In the genomic region with DNA sequence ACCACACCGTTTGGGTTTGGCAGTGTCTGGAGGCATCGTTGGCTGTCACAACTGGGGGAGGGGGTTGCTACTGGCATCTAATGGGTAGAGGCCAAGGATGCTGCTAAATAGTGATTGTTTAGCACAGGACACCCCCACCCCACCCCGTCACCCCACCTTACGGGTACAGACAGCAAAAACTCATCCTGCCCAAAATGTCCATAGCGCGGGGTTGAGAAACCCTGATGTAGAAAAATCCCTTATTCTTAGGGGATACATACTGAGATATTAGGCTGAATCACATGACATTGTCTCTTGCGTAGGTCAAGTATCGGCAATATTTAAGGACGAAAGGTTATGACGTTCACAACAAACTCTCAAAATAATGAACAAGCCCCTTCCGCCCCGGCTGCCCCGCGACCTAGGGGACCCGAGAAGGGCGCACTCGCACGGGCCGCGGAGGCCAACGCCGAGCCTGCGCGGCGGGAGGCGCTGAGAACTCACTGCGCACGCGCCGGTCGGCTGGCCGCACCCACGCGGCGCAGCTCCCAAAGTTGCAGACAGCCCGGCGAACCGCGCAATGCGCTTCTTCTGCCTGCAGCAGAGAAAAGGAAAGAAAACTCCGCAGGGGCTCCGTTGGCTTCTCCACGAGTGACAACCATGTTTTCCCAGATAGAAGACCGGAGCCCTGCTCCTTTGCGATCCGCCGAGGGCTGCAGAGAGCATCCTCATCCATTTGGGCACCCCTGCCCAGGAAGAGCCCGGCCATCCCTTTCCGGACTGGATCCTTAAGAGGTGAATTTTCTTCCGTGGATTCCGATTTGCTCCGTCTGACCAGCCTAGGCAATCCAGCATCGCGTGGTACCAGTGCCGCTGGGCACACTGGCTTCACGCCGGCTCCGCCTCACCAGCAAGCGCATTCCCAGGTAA, we compare ENCODE assay signal across 8 cellular contexts.
DNase-seq lines count a peak whose midpoint lies in the region; ATAC-seq lines count a peak whose summit lies in the region.

No MANE protein-coding gene starts in this region.

- H3K79me1 ChIP-seq in mesenchymal stem cell (replicated peaks; ENCODE audit: low read length, poor library complexity, severe bottlenecking), result peaks cover 19% of the 10 kb centered on the region

- H3K9ac ChIP-seq in mesenchymal stem cell (ENCODE audit: low read length), result peak overlapping the region; percentile 94

- under 1% methylated on average over 52 of the region's 59 CpGs for WGBS in mesenchymal stem cell

- no peak overlapping the region for H3K14ac ChIP-seq in mesenchymal stem cell (ENCODE audit: low read length in 2 of 2)

- peak overlapping the region; percentile 48 for H2BK15ac ChIP-seq in mesenchymal stem cell (ENCODE audit: low read depth, poor library complexity, severe bottlenecking)

- DNase-seq in AML-193 (lab: John Stamatoyannopoulos, UW) (peak; percentile 18 to 44), NCI-H748 treated with DMSO at 0.1 percent for 48 hours (lab: John Stamatoyannopoulos, UW) (peak; percentile 18), mesenchymal stem cell (peak; percentile 83)
- peak; percentile 77 for DNase-seq in activated CD8-positive, alpha-beta T cell treated with anti-CD3 and anti-CD28 coated beads, Interleukin-2, amount 10 ng/mL, durations not matched to agents 7 days and 5 days
- DNase-seq in effector memory CD4-positive, alpha-beta T cell, result peak; percentile 38 to 55 (median 51)
- DNase-seq in stimulated activated CD8-positive, alpha-beta memory T cell treated with anti-CD3 and anti-CD28 coated beads, Interleukin-12 subunit alpha, Interleukin-12 subunit beta, amount 100 ng/mL, for 24 hours (ENCODE audit: extremely low read depth), result peak; percentile 47

- no peaks in the 10 kb centered on the region for H3K9me3 Mint-ChIP-seq in activated CD8-positive, alpha-beta T cell treated with anti-CD3 and anti-CD28 coated beads, Interleukin-2, amount 10 ng/mL, durations not matched to agents 7 days and 5 days (ENCODE audit: insufficient read depth)

- no peaks in the 10 kb centered on the region for H3K36me3 Mint-ChIP-seq in activated CD8-positive, alpha-beta T cell treated with anti-CD3 and anti-CD28 coated beads, Interleukin-2, amount 10 ng/mL, durations not matched to agents 7 days and 5 days (ENCODE audit: low read depth)

- H3K27me3 ChIP-seq in effector memory CD4-positive, alpha-beta T cell (replicated peaks; ENCODE audit: control insufficient read depth, insufficient read depth, low read length, poor library complexity, severe bottlenecking), result no peaks in the 10 kb centered on the region
- no peaks in the 10 kb centered on the region for H3K27me3 ChIP-seq in mesenchymal stem cell (ENCODE audit: control insufficient read depth in 1 of 2, insufficient read depth in 1 of 2, low read length in 2 of 2)

- peak overlapping the region in 1 of 2 experiments; percentile 60 for H2BK12ac ChIP-seq in mesenchymal stem cell (ENCODE audit: low read length in 2 of 2)

- no peak overlapping the region for H4K91ac ChIP-seq in mesenchymal stem cell (ENCODE audit: low read length)

- peak; percentile 97 for ATAC-seq in GM19023 (IDR thresholded peaks at IDR 0.05; ENCODE audit: unreplicated experiment)
- ATAC-seq in HG03159 (IDR thresholded peaks at IDR 0.05; ENCODE audit: unreplicated experiment), result peak; percentile 86
- peak; percentile 98 for ATAC-seq in activated CD8-positive, alpha-beta T cell treated with anti-CD3 and anti-CD28 coated beads, Interleukin-2, amount 10 ng/mL, durations not matched to agents 7 days and 5 days

- peak overlapping the region in 1 of 2 experiments; percentile 86 for H3K4ac ChIP-seq in mesenchymal stem cell (ENCODE audit: low read depth in 1 of 2, low read length in 2 of 2)

- H3K27me3 Mint-ChIP-seq in activated CD8-positive, alpha-beta T cell treated with anti-CD3 and anti-CD28 coated beads, Interleukin-2, amount 10 ng/mL, durations not matched to agents 7 days and 5 days (ENCODE audit: low read depth), result peaks cover 4% of the 10 kb centered on the region

- H3K4me2 ChIP-seq in mesenchymal stem cell (ENCODE audit: low read length, poor library complexity, severe bottlenecking), result peak overlapping the region; percentile 98

- H3K4me3 Mint-ChIP-seq in activated CD8-positive, alpha-beta T cell treated with anti-CD3 and anti-CD28 coated beads, Interleukin-2, amount 10 ng/mL, durations not matched to agents 7 days and 5 days, result peak overlapping the region; percentile 89

- H4K8ac ChIP-seq in mesenchymal stem cell (ENCODE audit: low read length), result peak overlapping the region; percentile 77

- peak overlapping the region in 1 of 2 experiments; percentile 95 for H3K23ac ChIP-seq in mesenchymal stem cell (ENCODE audit: low read length in 2 of 2)

- no peak overlapping the region for H2BK120ac ChIP-seq in mesenchymal stem cell (ENCODE audit: low read depth, low read length)

- peak overlapping the region; percentile 10 for H2AFZ ChIP-seq in mesenchymal stem cell (ENCODE audit: low read depth, low read length)

- H3K4me3 ChIP-seq in effector memory CD4-positive, alpha-beta T cell (ENCODE audit: insufficient read depth, low read depth, low read length, poor library complexity, severe bottlenecking), result peak overlapping the region; percentile 74
- peak overlapping the region; percentile 82 to 84 for H3K4me3 ChIP-seq in mesenchymal stem cell (ENCODE audit: insufficient read depth in 1 of 2, low read depth in 1 of 2, low read length in 2 of 2)

- H3K9me3 ChIP-seq in effector memory CD4-positive, alpha-beta T cell (ENCODE audit: control insufficient read depth, low read length), result no peaks in the 10 kb centered on the region
- H3K9me3 ChIP-seq in mesenchymal stem cell (ENCODE audit: control insufficient read depth, low read length), result no peaks in the 10 kb centered on the region

- peaks cover 20% of the 10 kb centered on the region for H3K4me1 Mint-ChIP-seq in activated CD8-positive, alpha-beta T cell treated with anti-CD3 and anti-CD28 coated beads, Interleukin-2, amount 10 ng/mL, durations not matched to agents 7 days and 5 days (ENCODE audit: low read depth)

- peak overlapping the region; percentile 60 for H3K27ac Mint-ChIP-seq in activated CD8-positive, alpha-beta T cell treated with anti-CD3 and anti-CD28 coated beads, Interleukin-2, amount 10 ng/mL, durations not matched to agents 7 days and 5 days

- peak overlapping the region; percentile 79 to 84 for H3K18ac ChIP-seq in mesenchymal stem cell (ENCODE audit: low read depth in 1 of 2, low read length in 2 of 2)

- no peak overlapping the region for H3K27ac ChIP-seq in effector memory CD4-positive, alpha-beta T cell (ENCODE audit: insufficient read depth, low read length, poor library complexity, severe bottlenecking)
- peak overlapping the region; percentile 47 for H3K27ac ChIP-seq in mesenchymal stem cell (ENCODE audit: low read length, poor library complexity, severe bottlenecking)

- peaks cover 9% of the 10 kb centered on the region for H3K4me1 ChIP-seq in effector memory CD4-positive, alpha-beta T cell (ENCODE audit: control insufficient read depth, insufficient read depth, low read length, poor library complexity, severe bottlenecking)
- peaks cover 2% of the 10 kb centered on the region for H3K4me1 ChIP-seq in mesenchymal stem cell (ENCODE audit: control insufficient read depth, insufficient read depth, low read depth, low read length)

- H2BK5ac ChIP-seq in mesenchymal stem cell (ENCODE audit: low read depth, low read length, poor library complexity, severe bottlenecking), result no peak overlapping the region

- no peak overlapping the region for H2AK5ac ChIP-seq in mesenchymal stem cell (ENCODE audit: low read length, severe bottlenecking)

- POLR2A ChIA-PET in activated CD8-positive, alpha-beta T cell treated with anti-CD3 and anti-CD28 coated beads, Interleukin-2, amount 10 ng/mL, durations not matched to agents 7 days and 5 days (lab: Charles Lee), result interaction anchor here (0.6 kb wide), 1 partner anchor 449 kb away, joined by 3 read pairs; no protein-coding TSS in a partner anchor

- CTCF ChIA-PET in activated CD8-positive, alpha-beta T cell treated with anti-CD3 and anti-CD28 coated beads, Interleukin-2, amount 10 ng/mL, durations not matched to agents 7 days and 5 days (lab: Charles Lee), result interaction anchor here (1.0 kb wide), 1 partner anchor 190 kb away, joined by 3 read pairs; no protein-coding TSS in a partner anchor

- H3K36me3 ChIP-seq in effector memory CD4-positive, alpha-beta T cell (ENCODE audit: control insufficient read depth, insufficient read depth, low read length), result no peaks in the 10 kb centered on the region
- H3K36me3 ChIP-seq in mesenchymal stem cell (ENCODE audit: control insufficient read depth in 1 of 2, insufficient read depth in 2 of 2, low read depth in 1 of 2, low read length in 2 of 2), result no peaks in the 10 kb centered on the region

Comparison
In these comparisons a context has a peak if more than half of its experiments do, and no peak if none do; other contexts are left out.
1. DNase-seq: peak in every context shown above with its lines; median percentile 83 in mesenchymal stem cell; 77 in activated CD8-positive, alpha-beta T cell treated with anti-CD3 and anti-CD28 coated beads, Interleukin-2, amount 10 ng/mL, durations not matched to agents 7 days and 5 days; 51 in effector memory CD4-positive, alpha-beta T cell; 47 in stimulated activated CD8-positive, alpha-beta memory T cell treated with anti-CD3 and anti-CD28 coated beads, Interleukin-12 subunit alpha, Interleukin-12 subunit beta, amount 100 ng/mL, for 24 hours; 31 in AML-193; 18 in NCI-H748 treated with DMSO at 0.1 percent for 48 hours.